In the genomic region with DNA sequence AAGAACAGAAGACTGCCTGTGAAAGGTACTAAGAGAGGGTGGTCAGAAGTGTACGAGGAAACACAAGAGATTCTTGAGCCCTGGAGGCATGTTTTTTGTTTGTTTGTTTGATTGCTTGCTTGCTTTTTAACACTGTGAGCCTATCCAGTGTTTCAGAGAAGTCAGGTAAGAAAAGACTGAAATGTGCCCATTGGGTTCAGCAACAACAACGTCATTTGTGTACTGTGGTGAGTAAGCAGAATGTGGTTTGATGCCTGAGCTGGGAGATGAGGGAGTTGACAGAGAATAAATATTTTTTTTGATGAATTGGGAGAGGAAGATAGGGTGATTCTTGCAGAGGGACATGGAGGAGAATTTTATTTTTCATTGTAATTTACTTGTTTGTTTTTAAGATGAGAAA, we compare ENCODE assay signal across 15 cellular contexts.
DNase-seq lines count a peak whose midpoint lies in the region; ATAC-seq and TF ChIP-seq lines count a peak whose summit lies in the region.
"Had no signal": no experiment of that assay in that cellular context is flagged by ENCODE, and none has a peak within 500 bp of the region (broad histone marks: within the 10 kb centered on the region; RNA-seq: fewer than 3 reads in every experiment).

No MANE protein-coding gene starts in this region.

- H3K4me3 ChIP-seq in neural cell (ENCODE audit: low read length) (no peak overlapping the region), heart left ventricle (no peak overlapping the region)
- H3K4me3 ChIP-seq: BLaER1, GM23338, HAP-1 had no signal

- TF ChIP-seq CTCF in neural cell (IDR thresholded peaks at IDR 0.05; ENCODE audit: poor library complexity, severe bottlenecking) (no peak), heart left ventricle (IDR thresholded peaks at IDR 0.05) (no peak)

- intact Hi-C loops in heart left ventricle (cut with DNase I) (no loop called here), head of caudate nucleus (cut with DNase I) (no loop called here)

- no peak for TF ChIP-seq RAD21 in neural cell (conservative IDR thresholded peaks at IDR 0.05)

- H4K20me1 ChIP-seq in neural cell (ENCODE audit: insufficient read depth), result no peaks in the 10 kb centered on the region
- H4K20me1 ChIP-seq: BLaER1 had no signal

- H3F3A ChIP-seq in neural cell (ENCODE audit: insufficient read depth, low read length, poor library complexity, severe bottlenecking), result no peaks in the 10 kb centered on the region

- DNase-seq in H4 (ENCODE audit: low spot score), result peak; percentile 39
- DNase-seq in M059J (ENCODE audit: low read depth), result peak; percentile 6
- peak; percentile 46 for DNase-seq in amniotic epithelial cell (ENCODE audit: low read depth)
- no peak for DNase-seq in heart left ventricle
- DNase-seq in head of caudate nucleus, result no peak
- DNase-seq in NCI-H1694 (lab: John Stamatoyannopoulos, UW), result no peak
- DNase-seq: AML-193; Caco-2; CD8-positive, alpha-beta memory T cell; DND-41; GDM1 had no signal

- H3K79me2 ChIP-seq in neural cell (replicated peaks; ENCODE audit: insufficient read depth, low read length), result no peaks in the 10 kb centered on the region

- no peak overlapping the region for H2AFZ ChIP-seq in neural cell (ENCODE audit: low read depth, low read length)
- H2AFZ ChIP-seq: GM23338 had no signal

- H3K9me3 ChIP-seq in neural cell (ENCODE audit: low read length), result no peaks in the 10 kb centered on the region
- H3K9me3 ChIP-seq in heart left ventricle, result no peaks in the 10 kb centered on the region
- H3K9me3 ChIP-seq: BLaER1, Caco-2, HAP-1 had no signal

- no peak for TF ChIP-seq POLR2A in heart left ventricle (IDR thresholded peaks at IDR 0.05)

- H3K4me1 ChIP-seq in heart left ventricle, result no peaks in the 10 kb centered on the region
- H3K4me1 ChIP-seq: Caco-2, HAP-1 had no signal

- TF ChIP-seq EP300 in neural cell (conservative IDR thresholded peaks at IDR 0.05; ENCODE audit: poor library complexity, severe bottlenecking), result no peak

- H3K9ac ChIP-seq in neural cell (ENCODE audit: low read length), result no peak overlapping the region
- H3K9ac ChIP-seq: BLaER1 had no signal

- no peaks in the 10 kb centered on the region for H3K9me2 ChIP-seq in neural cell (ENCODE audit: insufficient read depth, low read length)

- no peak overlapping the region for H3K4me2 ChIP-seq in neural cell (ENCODE audit: low read length)
- H3K4me2 ChIP-seq: BLaER1, GM23338 had no signal

- H3K27me3 ChIP-seq in neural cell (ENCODE audit: insufficient read depth, low read depth, low read length), result no peaks in the 10 kb centered on the region
- no peaks in the 10 kb centered on the region for H3K27me3 ChIP-seq in heart left ventricle
- H3K27me3 ChIP-seq: BLaER1 had no signal

- H3K36me3 ChIP-seq in neural cell (ENCODE audit: insufficient read depth, low read length) (no peaks in the 10 kb centered on the region), heart left ventricle (no peaks in the 10 kb centered on the region)
- H3K36me3 ChIP-seq: BLaER1, HAP-1 had no signal

- peak overlapping the region; percentile 5 for H3K27ac ChIP-seq in neural cell (ENCODE audit: low read length)
- no peak overlapping the region for H3K27ac ChIP-seq in heart left ventricle
- H3K27ac ChIP-seq: BLaER1 had no signal

- no peak for ATAC-seq in heart left ventricle
- ATAC-seq: GM23338 had no signal

- 69 to 77% (median 74%) methylated on average over 2 of the region's 2 CpGs for WGBS in heart left ventricle, 4 donors

TF ChIP-seq in neural cell, 6 proteins besides CTCF, POLR2A, EP300 and RAD21:
- TF ChIP-seq EZH2 (IDR thresholded peaks at IDR 0.05; ENCODE audit: borderline replicate concordance, insufficient read depth, low read length, poor library complexity, severe bottlenecking) (no peak), MXI1 (conservative IDR thresholded peaks at IDR 0.05; ENCODE audit: poor library complexity, severe bottlenecking) (no peak)

Comparison
In these comparisons a context has a peak if more than half of its experiments do, and no peak if none do; other contexts are left out.
1. DNase-seq: peak in H4 (single experiment), M059J (single experiment) and amniotic epithelial cell (single experiment); none in heart left ventricle (0 of 5), head of caudate nucleus (0 of 42) and NCI-H1694 (single experiment).